Comparison of ENCODE assay signal across 8 cellular contexts in genomic region chr2:42828487-42829416, GRCh38. TPM values are rescaled to one million over a fixed set of nuclear protein-coding genes. Genes with fewer than 3 reads are reported as not detected.
DNase-seq lines count a peak whose midpoint lies in the region; ATAC-seq and TF ChIP-seq lines count a peak whose summit lies in the region.

No MANE protein-coding gene starts in this region.

- H3K9me3 ChIP-seq in CD8-positive, alpha-beta memory T cell (ENCODE audit: low read length): no peaks in the 10 kb centered on the region
- no peaks in the 10 kb centered on the region for H3K9me3 ChIP-seq in esophagus muscularis mucosa

- TF ChIP-seq POLR2A in esophagus muscularis mucosa (IDR thresholded peaks at IDR 0.05; ENCODE audit: low read depth): no peak

- H3K36me3 ChIP-seq in CD8-positive, alpha-beta memory T cell (ENCODE audit: insufficient read depth, low read length): no peaks in the 10 kb centered on the region
- no peaks in the 10 kb centered on the region for H3K36me3 ChIP-seq in esophagus muscularis mucosa

- 34% methylated on average over 11 of the region's 12 CpGs for WGBS in esophagus muscularis mucosa

- peak; percentile 71 for ATAC-seq in GM19438 (IDR thresholded peaks at IDR 0.05; ENCODE audit: low read depth, unreplicated experiment)
- ATAC-seq in naive thymus-derived CD8-positive, alpha-beta T cell: peak; percentile 94 to 97

- H3K4me1 Mint-ChIP-seq in CD8-positive, alpha-beta memory T cell: peaks cover 13 to 21% (median 19%) of the 10 kb centered on the region in 3 donors
- peaks cover 13 to 19% (median 16%) of the 10 kb centered on the region in 4 donors for H3K4me1 Mint-ChIP-seq in naive thymus-derived CD8-positive, alpha-beta T cell

- DNase-seq in CD8-positive, alpha-beta memory T cell: peak; percentile 51 to 77 (median 59)
- peak; percentile 67 for DNase-seq in HT1080 (ENCODE audit: low read depth)
- DNase-seq in OCI-M1 (lab: John Stamatoyannopoulos, UW): peak; percentile 77
- DNase-seq in activated T-cell treated with anti-CD3 and anti-CD28 coated beads for 4 hours: peak; percentile 44
- no peak for DNase-seq in esophagus muscularis mucosa (ENCODE audit: extremely low spot score)
- DNase-seq in naive thymus-derived CD8-positive, alpha-beta T cell: peak; percentile 41 to 83 (median 64)
- peak in 5 of 6 experiments; percentile 45 to 68 (median 54) for DNase-seq in stimulated activated naive CD4-positive, alpha-beta T cell (lab: John Stamatoyannopoulos, UW)

- CTCF ChIA-PET in CD8-positive, alpha-beta memory T cell (lab: Charles Lee): interaction anchor here (0.9 to 4.1 kb wide), 12 partner anchors 9 to 739 kb away, joined by 3 to 25 read pairs (median 4); no protein-coding TSS in a partner anchor

- H3K36me3 Mint-ChIP-seq in CD8-positive, alpha-beta memory T cell: peaks cover 0 to 5% (median 2%) of the 10 kb centered on the region in 3 donors
- H3K36me3 Mint-ChIP-seq in naive thymus-derived CD8-positive, alpha-beta T cell: no peaks in the 10 kb centered on the region

- no peak overlapping the region for H3K4me3 ChIP-seq in CD8-positive, alpha-beta memory T cell (ENCODE audit: low read length)
- no peak overlapping the region for H3K4me3 ChIP-seq in esophagus muscularis mucosa

- POLR2A ChIA-PET in CD8-positive, alpha-beta memory T cell (lab: Charles Lee): interaction anchor here (2.0 kb wide), 1 partner anchor 18 kb away, joined by 4 read pairs; no protein-coding TSS in a partner anchor
- POLR2A ChIA-PET in naive thymus-derived CD8-positive, alpha-beta T cell (lab: Charles Lee): interaction anchor here (1.7 kb wide), 1 partner anchor 18 kb away, joined by 7 read pairs; no protein-coding TSS in a partner anchor

- peaks cover 8% of the 10 kb centered on the region for H3K4me1 ChIP-seq in CD8-positive, alpha-beta memory T cell (ENCODE audit: insufficient read depth, low read length)
- peaks cover 24 to 40% (median 38%) of the 10 kb centered on the region in 4 donors for H3K4me1 ChIP-seq in esophagus muscularis mucosa

- no peaks in the 10 kb centered on the region for H3K9me3 Mint-ChIP-seq in CD8-positive, alpha-beta memory T cell
- H3K9me3 Mint-ChIP-seq in naive thymus-derived CD8-positive, alpha-beta T cell: no peaks in the 10 kb centered on the region

- no peaks in the 10 kb centered on the region for H3K27me3 ChIP-seq in CD8-positive, alpha-beta memory T cell (ENCODE audit: insufficient read depth, low read length, poor library complexity, severe bottlenecking)
- H3K27me3 ChIP-seq in esophagus muscularis mucosa: no peaks in the 10 kb centered on the region

- peak; percentile 93 to 94 (median 93) for TF ChIP-seq CTCF in esophagus muscularis mucosa (IDR thresholded peaks at IDR 0.05)

- H3K4me3 Mint-ChIP-seq in CD8-positive, alpha-beta memory T cell: peak overlapping the region in 2 of 7 donors; percentile 23 to 46
- H3K4me3 Mint-ChIP-seq in naive thymus-derived CD8-positive, alpha-beta T cell: peak overlapping the region in 4 of 10 donors; percentile 13 to 54 (median 39)

- intact Hi-C loops in esophagus muscularis mucosa (cut with DNase I): loop anchor here (2.0 to 10.0 kb wide), 6 partner anchors 119 to 746 kb away; no protein-coding TSS in a partner anchor

- TF ChIP-seq EP300 in esophagus muscularis mucosa (IDR thresholded peaks at IDR 0.05): no peak

- peak overlapping the region in 2 of 8 donors; percentile 7 to 65 for H3K27ac Mint-ChIP-seq in CD8-positive, alpha-beta memory T cell
- peak overlapping the region in 1 of 10 donors; percentile 43 for H3K27ac Mint-ChIP-seq in naive thymus-derived CD8-positive, alpha-beta T cell

- H3K27me3 Mint-ChIP-seq in CD8-positive, alpha-beta memory T cell: peaks cover 5 to 14% of the 10 kb centered on the region in 2 donors
- H3K27me3 Mint-ChIP-seq in naive thymus-derived CD8-positive, alpha-beta T cell: peaks cover 0 to 3% (median 1%) of the 10 kb centered on the region in 5 donors

- no peak overlapping the region for H3K27ac ChIP-seq in CD8-positive, alpha-beta memory T cell (ENCODE audit: low read depth, low read length)
- H3K27ac ChIP-seq in esophagus muscularis mucosa (replicated peaks in 1 of 4): peak overlapping the region; percentile 19 to 65 (median 44)

RNA-seq across cellular contexts. Expression of gene HAAO, which starts 36.4 kb away (rescaled TPM):
- total RNA-seq in CD8-positive, alpha-beta memory T cell: under 1 TPM; 0.27 to 0.35 TPM
- not detected for polyA plus RNA-seq in CD8-positive, alpha-beta memory T cell
- total RNA-seq in HT1080 (2014; rRNA removed; shearing (Covaris generic)): not detected in 2 replicates
- polyA plus RNA-seq in HT1080 (2015; cell fraction: cytosol; rRNA removed): not detected in 2 replicates
- polyA plus RNA-seq in HT1080 (2015; cell fraction: nucleus; rRNA removed): not detected in 2 replicates
- total RNA-seq in esophagus muscularis mucosa: 1 to 10 TPM; 2.9 to 4.8 (median 4.0) TPM
- under 1 TPM; 0.31 to 0.80 TPM for total RNA-seq in naive thymus-derived CD8-positive, alpha-beta T cell
- polyA plus RNA-seq in naive thymus-derived CD8-positive, alpha-beta T cell: under 1 TPM; 0.25 to 0.80 (median 0.47) TPM
